ENCODE assay signal across 9 cellular contexts in the genomic region with DNA sequence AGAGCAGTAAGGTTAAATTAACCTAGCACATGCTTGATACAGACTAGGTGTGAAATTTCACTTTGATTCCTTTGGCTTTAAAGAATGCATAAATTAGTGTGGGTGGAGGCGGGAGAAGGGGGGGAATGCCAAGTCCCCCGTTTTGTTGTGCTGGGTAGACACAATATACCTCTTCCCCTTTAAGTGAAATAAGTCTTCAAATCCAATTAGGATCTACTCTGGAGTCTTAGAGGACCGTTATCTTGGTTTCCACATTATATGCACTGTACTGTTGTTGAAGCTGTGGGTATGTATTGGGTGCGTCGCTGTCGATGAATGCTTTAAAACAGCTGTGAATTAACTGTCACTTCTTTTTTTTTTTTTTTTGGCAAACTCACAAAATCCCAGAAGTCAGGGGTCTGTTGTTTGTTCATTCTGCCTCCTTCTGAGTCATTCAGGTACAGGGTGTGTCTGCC. TPM values are rescaled to one million over a fixed set of nuclear protein-coding genes. Genes with fewer than 3 reads are reported as not detected.
DNase-seq lines count a peak whose midpoint lies in the region; TF ChIP-seq lines count a peak whose summit lies in the region.
"Had no signal": no experiment of that assay in that cellular context is flagged by ENCODE, and none has a peak within 500 bp of the region (broad histone marks: within the 10 kb centered on the region; RNA-seq: fewer than 3 reads in every experiment).

No MANE protein-coding gene starts in this region.

- DNase-seq in stimulated activated CD4-positive, alpha-beta T cell treated with anti-CD3 and anti-CD28 coated beads, Interleukin-15, amount 100 ng/mL, for 24 hours: peak; percentile 50
- DNase-seq in stimulated activated CD4-positive, alpha-beta T cell treated with anti-CD3 and anti-CD28 coated beads, Interleukin-4, amount 100 ng/mL, for 1 hour: no peak
- DNase-seq in adipocyte (ENCODE audit: low read depth) (no peak), lower leg skin (ENCODE audit: low spot score in 2 of 2) (no peak), vagina (ENCODE audit: extremely low spot score in 2 of 2) (no peak), mucosa of gallbladder (ENCODE audit: low spot score) (no peak), NCI-H2227 treated with DMSO at 0.1 percent for 48 hours (lab: John Stamatoyannopoulos, UW) (no peak), middle frontal gyrus (ENCODE audit: extremely low spot score, low spot score) (no peak)

- H3K9ac ChIP-seq in adipocyte (ENCODE audit: low read length): peak overlapping the region; percentile 61

- H3K27ac ChIP-seq in vagina: peak overlapping the region; percentile 75

- TF ChIP-seq POLR2A in lower leg skin (IDR thresholded peaks at IDR 0.05) (no peak), vagina (IDR thresholded peaks at IDR 0.05) (no peak)

- H3K36me3 ChIP-seq in adipocyte (ENCODE audit: control insufficient read depth, insufficient read depth, low read length, severe bottlenecking) (no peaks in the 10 kb centered on the region), vagina (no peaks in the 10 kb centered on the region)
- H3K36me3 ChIP-seq: prostate gland had no signal

- TF ChIP-seq CTCF in lower leg skin (IDR thresholded peaks at IDR 0.05) (no peak), vagina (IDR thresholded peaks at IDR 0.05) (no peak)

- 14 to 19% methylated on average over 6 of the region's 6 CpGs for WGBS in lower leg skin, 2 donors

- intact Hi-C loops in lower leg skin (cut with DNase I; ENCODE audit: low total_unique reads) (no loop called here), vagina (cut with DNase I) (no loop called here)

- H3K4me3 ChIP-seq in adipocyte (ENCODE audit: low read length) (peak overlapping the region; percentile 83), lower leg skin (ENCODE audit: low read depth, poor library complexity, severe bottlenecking) (peak overlapping the region; percentile 4), vagina (peak overlapping the region; percentile 57 to 74)

- H3K27me3 ChIP-seq in adipocyte (replicated peaks; ENCODE audit: control insufficient read depth, insufficient read depth, low read length): peaks cover 12% of the 10 kb centered on the region
- H3K27me3 ChIP-seq in vagina: no peaks in the 10 kb centered on the region

- H3K9me3 ChIP-seq in adipocyte (ENCODE audit: control insufficient read depth, low read length) (no peaks in the 10 kb centered on the region), vagina (no peaks in the 10 kb centered on the region)
- H3K9me3 ChIP-seq: prostate gland had no signal

- H3K4me1 ChIP-seq in adipocyte (ENCODE audit: control insufficient read depth, insufficient read depth, low read length): peaks cover 24% of the 10 kb centered on the region
- peaks cover 33% of the 10 kb centered on the region for H3K4me1 ChIP-seq in vagina
- H3K4me1 ChIP-seq: prostate gland had no signal

RNA-seq across cellular contexts. Expression of a gene that starts 1.6 kb away (rescaled TPM):
- 10 to 100 TPM; 19.3 to 62.5 (median 27.7) TPM for total RNA-seq in lower leg skin
- 58.4 TPM for total RNA-seq in vagina
- total RNA-seq in mucosa of gallbladder: 14.6 TPM

Comparison
In these comparisons a context has a peak if more than half of its experiments do, and no peak if none do; other contexts are left out.
1. H3K4me3 ChIP-seq: peak in every context shown above with its lines; median percentile 83 in adipocyte; 66 in vagina; 4 in lower leg skin.